ENCODE assay signal across 8 cellular contexts in genomic region chr21:6093358-6093757, GRCh38.
DNase-seq lines count a peak whose midpoint lies in the region; ATAC-seq lines count a peak whose summit lies in the region.
"Not testable (repeated sequence)": the region's sequence is repeated elsewhere in the genome, so short reads cannot be mapped to it uniquely, and the experiment has no call there.

No MANE protein-coding gene starts in this region.

- not testable (repeated sequence) for H3K9me3 Mint-ChIP-seq in CD4-positive, alpha-beta memory T cell; natural killer cell treated with Interleukin-12 subunit alpha and Interleukin-12 subunit beta and Interleukin-15 and Interleukin-18, amount 100 ng/mL, for 72 hours

- not testable (repeated sequence) for H3K4me1 Mint-ChIP-seq in CD4-positive, alpha-beta memory T cell; natural killer cell treated with Interleukin-12 subunit alpha and Interleukin-12 subunit beta and Interleukin-15 and Interleukin-18, amount 100 ng/mL, for 72 hours (ENCODE audit: low read depth in 2 of 2)

- POLR2A ChIA-PET in CD4-positive, alpha-beta memory T cell (lab: Charles Lee; ENCODE audit: partially characterized antibody): not testable (repeated sequence)

- WGBS in aorta, 2 donors: 68% methylated on average over 13 of the region's 29 CpGs; no CpG with 5 or more reads in 1 of the 2 donors

- intact Hi-C loops in CD4-positive, alpha-beta memory T cell (cut with micrococcal nuclease); Right ventricle myocardium inferior (cut with DNase I); left colon (cut with DNase I, micrococcal nuclease); aorta (cut with DNase I): not testable (repeated sequence)

- H3K27ac Mint-ChIP-seq in CD4-positive, alpha-beta memory T cell; natural killer cell treated with Interleukin-12 subunit alpha and Interleukin-12 subunit beta and Interleukin-15 and Interleukin-18, amount 100 ng/mL, for 72 hours: not testable (repeated sequence)

- not testable (repeated sequence) for ATAC-seq in Right ventricle myocardium inferior; left colon; aorta (ENCODE audit: low FRiP score)
- ATAC-seq in natural killer cell treated with Interleukin-12 subunit alpha and Interleukin-12 subunit beta and Interleukin-15 and Interleukin-18, amount 100 ng/mL, for 72 hours: peak; percentile 62 to 79

- not testable (repeated sequence) for H3K36me3 Mint-ChIP-seq in CD4-positive, alpha-beta memory T cell; natural killer cell treated with Interleukin-12 subunit alpha and Interleukin-12 subunit beta and Interleukin-15 and Interleukin-18, amount 100 ng/mL, for 72 hours

- CTCF ChIA-PET in CD4-positive, alpha-beta memory T cell (lab: Charles Lee; ENCODE audit: partially characterized antibody): not testable (repeated sequence)

- H3K9me3 ChIP-seq in CD4-positive, alpha-beta memory T cell (ENCODE audit: control insufficient read depth in 1 of 2, low read length in 2 of 2); aorta (ENCODE audit: control insufficient read depth, low read length): not testable (repeated sequence)

- peak; percentile 17 to 36 (median 25) for DNase-seq in CD4-positive, alpha-beta memory T cell
- DNase-seq in activated CD4-positive, alpha-beta T cell treated with anti-CD3 and anti-CD28 coated beads, Interleukin-2, amount 50 U/mL, for 48 hours: peak; percentile 1 to 14
- peak; percentile 16 for DNase-seq in activated naive CD4-positive, alpha-beta T cell treated with anti-CD3 and anti-CD28 coated beads, Interleukin-2, amount 50 U/mL, for 16 hours
- DNase-seq in Right ventricle myocardium inferior (ENCODE audit: missing footprints) (peak; percentile 70), left colon (peak; percentile 10 to 23), aorta (peak; percentile 34 to 64)
- not testable (repeated sequence) for DNase-seq in natural killer cell treated with Interleukin-12 subunit alpha and Interleukin-12 subunit beta and Interleukin-15 and Interleukin-18, amount 100 ng/mL, for 72 hours (ENCODE audit: low spot score)
- peak; percentile 1 for DNase-seq in stimulated activated CD4-positive, alpha-beta T cell treated with anti-CD3 and anti-CD28 coated beads, Interleukin-4, amount 100 ng/mL, for 1 hour

- not testable (repeated sequence) for H3K4me1 ChIP-seq in CD4-positive, alpha-beta memory T cell (ENCODE audit: insufficient read depth, low read length); aorta (ENCODE audit: control insufficient read depth in 1 of 2, insufficient read depth in 2 of 2, low read length in 2 of 2)

- not testable (repeated sequence) for H3K27me3 Mint-ChIP-seq in CD4-positive, alpha-beta memory T cell; natural killer cell treated with Interleukin-12 subunit alpha and Interleukin-12 subunit beta and Interleukin-15 and Interleukin-18, amount 100 ng/mL, for 72 hours

- not testable (repeated sequence) for H3K4me3 Mint-ChIP-seq in CD4-positive, alpha-beta memory T cell; natural killer cell treated with Interleukin-12 subunit alpha and Interleukin-12 subunit beta and Interleukin-15 and Interleukin-18, amount 100 ng/mL, for 72 hours

- H3K36me3 ChIP-seq in CD4-positive, alpha-beta memory T cell (ENCODE audit: insufficient read depth, low read length); aorta (ENCODE audit: control insufficient read depth in 1 of 2, insufficient read depth in 2 of 2, low read length in 1 of 2): not testable (repeated sequence)

- H3K27ac ChIP-seq in CD4-positive, alpha-beta memory T cell (ENCODE audit: low read depth, low read length); aorta (ENCODE audit: low read depth in 1 of 2, low read length in 2 of 2): not testable (repeated sequence)

- not testable (repeated sequence) for H3K27me3 ChIP-seq in CD4-positive, alpha-beta memory T cell (ENCODE audit: insufficient read depth, low read length); aorta (ENCODE audit: control insufficient read depth in 1 of 2, insufficient read depth in 2 of 2, low read length in 1 of 2)

- H3K4me3 ChIP-seq in CD4-positive, alpha-beta memory T cell (ENCODE audit: low read length in 2 of 2); aorta (ENCODE audit: low read length in 2 of 2): not testable (repeated sequence)
